Comparison of ENCODE assay signal across 12 cellular contexts in genomic region chr6:2899596-2899995, GRCh38. TPM values are rescaled to one million over a fixed set of nuclear protein-coding genes. Genes with fewer than 3 reads are reported as not detected.
A peak's percentile ranks its signal among the peaks of the same experiment; 100 is the strongest.
DNase-seq lines count a peak whose midpoint lies in the region; ATAC-seq and TF ChIP-seq lines count a peak whose summit lies in the region.
"Had no signal": no experiment of that assay in that cellular context is flagged by ENCODE, and none has a peak within 500 bp of the region (broad histone marks: within the 10 kb centered on the region; RNA-seq: fewer than 3 reads in every experiment).

No MANE protein-coding gene starts in this region.

- no peaks in the 10 kb centered on the region for H3K27me3 Mint-ChIP-seq in IgD-negative memory B cell
- no peaks in the 10 kb centered on the region for H3K27me3 Mint-ChIP-seq in activated naive CD4-positive, alpha-beta T cell treated with anti-CD3 and anti-CD28 coated beads, Interleukin-2, amount 50 U/mL, for 24 hours
- H3K27me3 Mint-ChIP-seq in HFFc6 (ENCODE audit: insufficient read depth), result peaks cover 12% of the 10 kb centered on the region

- H3K9me3 Mint-ChIP-seq in IgD-negative memory B cell (no peaks in the 10 kb centered on the region), HFFc6 (no peaks in the 10 kb centered on the region)
- no peaks in the 10 kb centered on the region for H3K9me3 Mint-ChIP-seq in activated naive CD4-positive, alpha-beta T cell treated with anti-CD3 and anti-CD28 coated beads, Interleukin-2, amount 50 U/mL, for 24 hours

- H3K4me3 Mint-ChIP-seq in IgD-negative memory B cell (peak overlapping the region; percentile 97 to 100 (median 100)), HFFc6 (no peak overlapping the region)
- peak overlapping the region; percentile 100 for H3K4me3 Mint-ChIP-seq in activated naive CD4-positive, alpha-beta T cell treated with anti-CD3 and anti-CD28 coated beads, Interleukin-2, amount 50 U/mL, for 24 hours

- TF ChIP-seq CTCF in HFFc6 (IDR thresholded peaks at IDR 0.05), result no peak

- peak overlapping the region; percentile 88 to 99 (median 91) for H3K27ac Mint-ChIP-seq in IgD-negative memory B cell
- peak overlapping the region; percentile 87 for H3K27ac Mint-ChIP-seq in activated naive CD4-positive, alpha-beta T cell treated with anti-CD3 and anti-CD28 coated beads, Interleukin-2, amount 50 U/mL, for 24 hours
- no peak overlapping the region for H3K27ac Mint-ChIP-seq in HFFc6

- no peak for ATAC-seq in HG03439 (IDR thresholded peaks at IDR 0.05; ENCODE audit: unreplicated experiment)
- ATAC-seq: right cardiac atrium had no signal

- DNase-seq in activated CD4-positive, alpha-beta T cell treated with anti-CD3 and anti-CD28 coated beads for 48 hours, result peak; percentile 71
- no peak for DNase-seq in activated CD4-positive, alpha-beta T cell treated with anti-CD3 and anti-CD28 coated beads for 4 hours
- DNase-seq in stimulated activated CD4-positive, alpha-beta T cell treated with anti-CD3 and anti-CD28 coated beads, Interleukin-4, amount 100 ng/mL, for 24 hours, result peak; percentile 61
- no peak for DNase-seq in GDM1 (lab: John Stamatoyannopoulos, UW)
- no peak for DNase-seq in HFFc6
- DNase-seq: NCI-H446, upper lobe of left lung had no signal

- peaks cover 7% of the 10 kb centered on the region for H3K36me3 Mint-ChIP-seq in IgD-negative memory B cell
- peaks cover 34% of the 10 kb centered on the region for H3K36me3 Mint-ChIP-seq in activated naive CD4-positive, alpha-beta T cell treated with anti-CD3 and anti-CD28 coated beads, Interleukin-2, amount 50 U/mL, for 24 hours
- peaks cover 5% of the 10 kb centered on the region; the same call in 1 of the 2 replicates for H3K36me3 Mint-ChIP-seq in HFFc6 (ENCODE audit: low read depth)

- H3K4me1 Mint-ChIP-seq in IgD-negative memory B cell, result peaks cover 47 to 52% (median 49%) of the 10 kb centered on the region in 3 donors
- peaks cover 63% of the 10 kb centered on the region for H3K4me1 Mint-ChIP-seq in activated naive CD4-positive, alpha-beta T cell treated with anti-CD3 and anti-CD28 coated beads, Interleukin-2, amount 50 U/mL, for 24 hours
- peaks cover 11% of the 10 kb centered on the region for H3K4me1 Mint-ChIP-seq in HFFc6 (ENCODE audit: low read depth)

RNA-seq across cellular contexts. Expression of gene SERPINB9, which starts 3.5 kb away (rescaled TPM):
- polyA plus RNA-seq in IgD-negative memory B cell, result 20.1 TPM
- 1 to 10 TPM in 3 of 6 experiments, under 1 TPM in 3; 0.73 to 1.4 (median 1.1) TPM for total RNA-seq in HFFc6 (2021; fragmentation: NEBNext Ultra II Directional; extraction: Animal tissue kit (Norgen Biotek cat#: 25700))
- total RNA-seq: MCF 10A had no signal

RNA-seq across cellular contexts. Expression of gene SERPINB1, which starts 57.9 kb away (rescaled TPM):
- polyA plus RNA-seq in IgD-negative memory B cell, result 85.6 TPM
- total RNA-seq in HFFc6 (2021; fragmentation: NEBNext Ultra II Directional; extraction: Animal tissue kit (Norgen Biotek cat#: 25700)), result 10 to 100 TPM; 21.1 to 39.2 (median 29.3) TPM

Comparison
In these comparisons a context has a peak if more than half of its experiments do, and no peak if none do; other contexts are left out.
1. DNase-seq: peak in activated CD4-positive, alpha-beta T cell treated with anti-CD3 and anti-CD28 coated beads for 48 hours (single experiment) and stimulated activated CD4-positive, alpha-beta T cell treated with anti-CD3 and anti-CD28 coated beads, Interleukin-4, amount 100 ng/mL, for 24 hours (single experiment); none in activated CD4-positive, alpha-beta T cell treated with anti-CD3 and anti-CD28 coated beads for 4 hours (0 of 2), GDM1 (single experiment) and HFFc6 (single experiment).